17 cellular contexts compared by ENCODE assay signal in the genomic region with DNA sequence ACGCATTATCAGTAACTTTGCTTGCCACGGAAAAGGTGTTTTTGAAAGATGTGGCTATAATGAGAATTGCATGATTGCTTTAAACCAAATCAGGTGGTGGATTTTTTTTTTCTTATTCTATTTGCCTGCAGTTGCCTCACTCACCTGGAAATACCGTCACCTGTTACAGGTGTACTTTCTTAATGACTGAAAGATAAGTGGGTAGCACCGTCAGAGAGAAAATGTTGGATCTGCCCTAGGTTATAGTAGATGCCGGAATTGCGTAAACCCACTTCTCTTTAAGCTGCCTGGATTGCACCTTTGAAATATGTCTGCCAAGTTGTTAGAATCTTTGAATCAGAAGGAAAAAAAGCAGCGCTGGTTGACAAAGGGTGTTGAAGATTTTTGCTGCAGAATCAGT.
A peak's percentile ranks its signal among the peaks of the same experiment; 100 is the strongest.
DNase-seq lines count a peak whose midpoint lies in the region; ATAC-seq and TF ChIP-seq lines count a peak whose summit lies in the region.
"Had no signal": no experiment of that assay in that cellular context is flagged by ENCODE, and none has a peak within 500 bp of the region (broad histone marks: within the 10 kb centered on the region; RNA-seq: fewer than 3 reads in every experiment).

No MANE protein-coding gene starts in this region.

- peak; percentile 87 for ATAC-seq in upper lobe of right lung
- ATAC-seq: A549; CD8-positive, alpha-beta T cell; HepG2 had no signal

- DNase-seq in DMS79 treated with DMSO at 0.1 percent for 48 hours (lab: John Stamatoyannopoulos, UW) = peak; percentile 12
- no peak for DNase-seq in DMS79 (lab: John Stamatoyannopoulos, UW)
- DNase-seq in dorsolateral prefrontal cortex = no peak
- no peak for DNase-seq in upper lobe of right lung
- DNase-seq in HCEC 1CT = no peak
- no peak for DNase-seq in stimulated activated CD4-positive, alpha-beta T cell treated with anti-CD3 and anti-CD28 coated beads, Interleukin-2, amount 100 ng/mL, for 48 hours
- DNase-seq in stimulated activated CD4-positive, alpha-beta T cell treated with anti-CD3 and anti-CD28 coated beads, Interleukin-4, amount 100 ng/mL, for 4 hours = no peak
- DNase-seq: Calu3; CD8-positive, alpha-beta T cell; DMS53; GDM1; H9 had no signal

- intact Hi-C loops in dorsolateral prefrontal cortex (cut with DNase I) = no loop called here
- intact Hi-C loops in upper lobe of right lung (cut with DNase I) = no loop called here

- no peaks in the 10 kb centered on the region for H3K4me1 ChIP-seq in upper lobe of right lung
- H3K4me1 ChIP-seq: A549; BLaER1 treated with 17β-estradiol and CSF1 and Interleukin-3, amounts not matched to agents 10 nM and 100 nM had no signal

- no peaks in the 10 kb centered on the region for H3K27me3 ChIP-seq in dorsolateral prefrontal cortex
- H3K27me3 ChIP-seq in upper lobe of right lung = no peaks in the 10 kb centered on the region
- H3K27me3 ChIP-seq: BLaER1 treated with 17β-estradiol and CSF1 and Interleukin-3, amounts not matched to agents 10 nM and 100 nM had no signal

- H3K4me3 ChIP-seq in dorsolateral prefrontal cortex = no peak overlapping the region
- no peak overlapping the region for H3K4me3 ChIP-seq in upper lobe of right lung
- H3K4me3 ChIP-seq: A549; BLaER1 treated with 17β-estradiol and CSF1 and Interleukin-3, amounts not matched to agents 10 nM and 100 nM had no signal

- TF ChIP-seq CTCF in dorsolateral prefrontal cortex (IDR thresholded peaks at IDR 0.05 in 54 of 56, conservative IDR thresholded peaks at IDR 0.05 in 2 of 56; ENCODE audit: low read depth in 1 of 56, partially characterized antibody in 56 of 56) (peak in 1 of 56 donors; percentile 9), upper lobe of right lung (IDR thresholded peaks at IDR 0.05) (no peak)

- no peaks in the 10 kb centered on the region for H3K36me3 ChIP-seq in upper lobe of right lung
- H3K36me3 ChIP-seq: BLaER1 treated with 17β-estradiol and CSF1 and Interleukin-3, amounts not matched to agents 10 nM and 100 nM had no signal

- H3K9me3 ChIP-seq in upper lobe of right lung = no peaks in the 10 kb centered on the region
- H3K9me3 ChIP-seq: A549; BLaER1 treated with 17β-estradiol and CSF1 and Interleukin-3, amounts not matched to agents 10 nM and 100 nM had no signal

- H3K27ac ChIP-seq in angular gyrus (ENCODE audit: low read depth, low read length) (peak overlapping the region; percentile 72), dorsolateral prefrontal cortex (peak overlapping the region in 44 of 59 donors; percentile 0 to 89 (median 58)), upper lobe of right lung (no peak overlapping the region)
- H3K27ac ChIP-seq: 22Rv1; A549; BLaER1 treated with 17β-estradiol and CSF1 and Interleukin-3, amounts not matched to agents 10 nM and 100 nM had no signal
